Comparison of ENCODE assay signal across 8 cellular contexts in the genomic region with DNA sequence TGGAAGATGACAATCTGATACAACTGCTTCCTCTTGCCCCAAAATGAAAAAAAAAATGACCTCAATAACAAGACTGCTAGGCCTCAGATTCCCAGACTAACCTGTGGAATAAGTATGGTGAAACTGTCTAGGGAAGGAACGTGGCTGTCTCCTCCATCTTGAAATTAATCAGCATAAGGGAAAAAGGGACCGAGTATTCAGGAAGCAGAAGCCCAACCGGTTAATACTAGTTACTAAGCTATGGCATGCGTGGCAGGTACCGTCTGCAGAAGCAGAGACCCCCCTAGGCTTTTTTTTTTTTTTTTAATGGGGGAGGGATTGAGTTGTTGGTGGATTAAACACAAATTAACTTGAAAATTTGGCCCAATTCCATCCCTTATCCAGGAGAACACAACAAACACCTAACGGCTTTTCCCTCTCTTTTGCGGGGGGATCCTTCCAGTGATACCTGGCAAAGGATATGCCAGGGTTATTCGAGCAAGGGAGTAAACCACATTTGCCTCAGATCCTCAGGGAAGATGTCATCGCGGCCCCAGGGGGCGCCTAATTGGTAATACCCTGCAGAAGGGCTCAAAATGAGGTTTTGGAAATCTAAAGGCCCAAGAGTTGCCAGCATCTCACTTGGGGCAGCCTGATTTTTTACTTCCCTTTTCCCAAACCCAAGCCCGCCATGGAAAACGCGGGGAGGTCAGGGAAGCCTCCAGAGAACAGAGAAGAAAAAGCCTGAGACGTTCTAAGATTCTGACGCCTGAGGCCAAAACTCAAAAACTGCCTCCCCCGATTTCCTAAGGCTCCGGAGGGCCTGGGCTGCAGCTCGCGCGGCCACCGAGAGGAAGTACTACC. TPM values are rescaled to one million over a fixed set of nuclear protein-coding genes. Genes with fewer than 3 reads are reported as not detected.
A peak's percentile ranks its signal among the peaks of the same experiment; 100 is the strongest.
DNase-seq lines count a peak whose midpoint lies in the region; ATAC-seq and TF ChIP-seq lines count a peak whose summit lies in the region.

No MANE protein-coding gene starts in this region.

- no peaks in the 10 kb centered on the region for H3K4me1 ChIP-seq in foreskin keratinocyte
- no peaks in the 10 kb centered on the region for H3K4me1 ChIP-seq in osteoblast (ENCODE audit: insufficient read depth, low read length)

- H3K27ac ChIP-seq in foreskin keratinocyte (peak overlapping the region; percentile 87), osteoblast (ENCODE audit: low read depth, low read length) (peak overlapping the region; percentile 97)

- H3K4me2 ChIP-seq in osteoblast (ENCODE audit: insufficient read depth, low read length), result peak overlapping the region; percentile 73

- H3K79me2 ChIP-seq in osteoblast (ENCODE audit: insufficient read depth, low read length), result peaks cover 53% of the 10 kb centered on the region

- H3K4me3 Mint-ChIP-seq in activated CD8-positive, alpha-beta T cell treated with anti-CD3 and anti-CD28 coated beads for 36 hours, result peak overlapping the region; percentile 98

- no peak overlapping the region for H2AFZ ChIP-seq in osteoblast (ENCODE audit: low read length)

- no peaks in the 10 kb centered on the region for H3K27me3 ChIP-seq in foreskin keratinocyte
- no peaks in the 10 kb centered on the region for H3K27me3 ChIP-seq in osteoblast (ENCODE audit: insufficient read depth, low read length)

- intact Hi-C loops in activated CD8-positive, alpha-beta T cell treated with anti-CD3 and anti-CD28 coated beads for 36 hours (cut with micrococcal nuclease), result no loop called here

- peaks cover 13% of the 10 kb centered on the region for H3K4me1 Mint-ChIP-seq in activated CD8-positive, alpha-beta T cell treated with anti-CD3 and anti-CD28 coated beads for 36 hours (ENCODE audit: low read depth)

- TF ChIP-seq CTCF in GM12865 (IDR thresholded peaks at IDR 0.05; ENCODE audit: insufficient read depth, low read depth, low read length, missing control alignments) (peak; percentile 1), foreskin keratinocyte (conservative IDR thresholded peaks at IDR 0.05) (peak; percentile 4), osteoblast (IDR thresholded peaks at IDR 0.05; ENCODE audit: extremely low read depth, low read depth, low read length) (no peak)
- TF ChIP-seq CTCF in activated CD8-positive, alpha-beta T cell treated with anti-CD3 and anti-CD28 coated beads for 36 hours (IDR thresholded peaks at IDR 0.05), result no peak

- DNase-seq in AG08395 (ENCODE audit: low spot score), result peak; percentile 22
- peak; percentile 37 for DNase-seq in GM12865 (ENCODE audit: low read depth)
- peak; percentile 11 for DNase-seq in NCI-H2029 (lab: John Stamatoyannopoulos, UW)
- DNase-seq in activated CD8-positive, alpha-beta T cell treated with anti-CD3 and anti-CD28 coated beads for 36 hours, result no peak
- DNase-seq in foreskin keratinocyte, result peak in 1 of 2 donors; percentile 9
- no peak for DNase-seq in osteoblast (ENCODE audit: insufficient read length, low spot score, missing footprints)
- DNase-seq in 8988T, result no peak

- POLR2A ChIA-PET in activated CD8-positive, alpha-beta T cell treated with anti-CD3 and anti-CD28 coated beads for 36 hours (lab: Charles Lee), result interaction anchor here (1.3 to 3.1 kb wide), 2 partner anchors 10 to 35 kb away, joined by 8 to 15 read pairs; no protein-coding TSS in a partner anchor

- ATAC-seq in activated CD8-positive, alpha-beta T cell treated with anti-CD3 and anti-CD28 coated beads for 36 hours, result no peak
- ATAC-seq in foreskin keratinocyte (no peak), HG02623 (IDR thresholded peaks at IDR 0.05; ENCODE audit: unreplicated experiment) (no peak)

- no peaks in the 10 kb centered on the region for H3K9me3 Mint-ChIP-seq in activated CD8-positive, alpha-beta T cell treated with anti-CD3 and anti-CD28 coated beads for 36 hours

- peaks cover 2% of the 10 kb centered on the region for H4K20me1 ChIP-seq in osteoblast (ENCODE audit: insufficient read depth, low read length)

- no peaks in the 10 kb centered on the region for H3K27me3 Mint-ChIP-seq in activated CD8-positive, alpha-beta T cell treated with anti-CD3 and anti-CD28 coated beads for 36 hours

- H3K36me3 Mint-ChIP-seq in activated CD8-positive, alpha-beta T cell treated with anti-CD3 and anti-CD28 coated beads for 36 hours (ENCODE audit: low read depth), result peaks cover 26% of the 10 kb centered on the region

- CTCF ChIA-PET in activated CD8-positive, alpha-beta T cell treated with anti-CD3 and anti-CD28 coated beads for 36 hours (lab: Charles Lee), result no interaction called here

- peaks cover 7% of the 10 kb centered on the region for H3K36me3 ChIP-seq in osteoblast (ENCODE audit: insufficient read depth, low read length)

- H3K9me3 ChIP-seq in osteoblast (ENCODE audit: low read depth, low read length), result no peaks in the 10 kb centered on the region

- H3K4me3 ChIP-seq in GM12865 (ENCODE audit: low read depth, low read length) (peak overlapping the region; percentile 56), osteoblast (ENCODE audit: insufficient read depth, low read length) (peak overlapping the region; percentile 88)

- peak overlapping the region; percentile 99 for H3K27ac Mint-ChIP-seq in activated CD8-positive, alpha-beta T cell treated with anti-CD3 and anti-CD28 coated beads for 36 hours

RNA-seq across cellular contexts. Expression of gene RLIM, which starts 0.9 kb away (rescaled TPM):
- 10 to 100 TPM; 40.0 to 42.0 TPM for total RNA-seq in activated CD8-positive, alpha-beta T cell treated with anti-CD3 and anti-CD28 coated beads for 36 hours
- total RNA-seq in foreskin keratinocyte, result 37.0 and 39.7 TPM in 2 replicates
- 5.6 and 5.9 TPM in 2 replicates for polyA plus RNA-seq in foreskin keratinocyte
- total RNA-seq in osteoblast, result 56.0 and 61.2 TPM in 2 replicates

Comparison
In these comparisons a context has a peak if more than half of its experiments do, and no peak if none do; other contexts are left out.
1. DNase-seq: peak in AG08395 (single experiment), GM12865 (single experiment) and NCI-H2029 (single experiment); none in activated CD8-positive, alpha-beta T cell treated with anti-CD3 and anti-CD28 coated beads for 36 hours (single experiment), osteoblast (single experiment) and 8988T (single experiment).
2. CTCF ChIP-seq: peak in GM12865 (single experiment) and foreskin keratinocyte (single experiment); none in activated CD8-positive, alpha-beta T cell treated with anti-CD3 and anti-CD28 coated beads for 36 hours (single experiment) and osteoblast (single experiment).